Comparison of ENCODE assay signal across 8 cellular contexts in genomic region chr16:14629919-14630619, GRCh38. TPM values are rescaled to one million over a fixed set of nuclear protein-coding genes. Genes with fewer than 3 reads are reported as not detected.
DNase-seq lines count a peak whose midpoint lies in the region; ATAC-seq, FAIRE-seq and TF ChIP-seq lines count a peak whose summit lies in the region.

A gene with protein sequence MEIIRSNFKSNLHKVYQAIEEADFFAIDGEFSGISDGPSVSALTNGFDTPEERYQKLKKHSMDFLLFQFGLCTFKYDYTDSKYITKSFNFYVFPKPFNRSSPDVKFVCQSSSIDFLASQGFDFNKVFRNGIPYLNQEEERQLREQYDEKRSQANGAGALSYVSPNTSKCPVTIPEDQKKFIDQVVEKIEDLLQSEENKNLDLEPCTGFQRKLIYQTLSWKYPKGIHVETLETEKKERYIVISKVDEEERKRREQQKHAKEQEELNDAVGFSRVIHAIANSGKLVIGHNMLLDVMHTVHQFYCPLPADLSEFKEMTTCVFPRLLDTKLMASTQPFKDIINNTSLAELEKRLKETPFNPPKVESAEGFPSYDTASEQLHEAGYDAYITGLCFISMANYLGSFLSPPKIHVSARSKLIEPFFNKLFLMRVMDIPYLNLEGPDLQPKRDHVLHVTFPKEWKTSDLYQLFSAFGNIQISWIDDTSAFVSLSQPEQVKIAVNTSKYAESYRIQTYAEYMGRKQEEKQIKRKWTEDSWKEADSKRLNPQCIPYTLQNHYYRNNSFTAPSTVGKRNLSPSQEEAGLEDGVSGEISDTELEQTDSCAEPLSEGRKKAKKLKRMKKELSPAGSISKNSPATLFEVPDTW (minus strand): TSS chr16:14630260. CDS start chr16:14630125, 135 bp downstream.

- DNase-seq in CD8-positive, alpha-beta T cell, result peak; percentile 93 to 99 (median 98)
- peak; percentile 98 for DNase-seq in GM20000 (ENCODE audit: low spot score)
- peak; percentile 96 for DNase-seq in HTR-8/SVneo (ENCODE audit: insufficient read length, low spot score)
- peak; percentile 99 for DNase-seq in NOMO-1 treated with DMSO at 0.1 percent for 48 hours (lab: John Stamatoyannopoulos, UW; ENCODE audit: unreplicated experiment)
- DNase-seq in activated CD8-positive, alpha-beta memory T cell treated with anti-CD3 and anti-CD28 coated beads for 4 hours (ENCODE audit: low read depth in 2 of 2), result peak; percentile 95
- peak; percentile 93 to 97 (median 96) for DNase-seq in effector memory CD4-positive, alpha-beta T cell
- peak; percentile 96 for DNase-seq in medulla oblongata (ENCODE audit: extremely low spot score)
- DNase-seq in stimulated activated CD4-positive, alpha-beta T cell treated with anti-CD3 and anti-CD28 coated beads, TNF-alpha, amount 100 ng/mL, for 48 hours (ENCODE audit: low read depth in 3 of 3), result peak; percentile 95 to 99 (median 96)

- peaks cover 49% of the 10 kb centered on the region for H3K4me1 ChIP-seq in CD8-positive, alpha-beta T cell (ENCODE audit: insufficient read depth, low read length)
- peaks cover 34% of the 10 kb centered on the region for H3K4me1 ChIP-seq in effector memory CD4-positive, alpha-beta T cell (ENCODE audit: control insufficient read depth, insufficient read depth, low read length, poor library complexity, severe bottlenecking)

- peak; percentile 67 for ATAC-seq in CD8-positive, alpha-beta T cell

- intact Hi-C loops in CD8-positive, alpha-beta T cell (cut with DNase I, micrococcal nuclease), result loop anchor here (1.0 to 10.0 kb wide), 9 partner anchors 328 to 1257 kb away; partner anchors contain the start of genes CEP20 (in 2 of the 2), ERCC4 (in 1 of the 2), MRTFB (in 1 of the 2) and NTAN1 (in 1 of the 2)

- CTCF ChIA-PET in CD8-positive, alpha-beta T cell (lab: Charles Lee), result no interaction called here

- peaks cover 39% of the 10 kb centered on the region for H3K36me3 Mint-ChIP-seq in CD8-positive, alpha-beta T cell

- H3K27me3 Mint-ChIP-seq in CD8-positive, alpha-beta T cell (ENCODE audit: low read depth), result no peaks in the 10 kb centered on the region

- POLR2A ChIA-PET in CD8-positive, alpha-beta T cell (lab: Charles Lee), result interaction anchor here (0.6 to 0.7 kb wide), 3 partner anchors 41 to 767 kb away, joined by 3 read pairs; partner anchors contain the start of gene ERCC4

- H3K4me1 Mint-ChIP-seq in CD8-positive, alpha-beta T cell (ENCODE audit: low read depth), result peaks cover 60% of the 10 kb centered on the region

- no peaks in the 10 kb centered on the region for H3K9me3 ChIP-seq in CD8-positive, alpha-beta T cell (ENCODE audit: low read length)
- H3K9me3 ChIP-seq in effector memory CD4-positive, alpha-beta T cell (ENCODE audit: control insufficient read depth, low read length), result no peaks in the 10 kb centered on the region

- FAIRE-seq in HTR-8/SVneo (lab: Jason Lieb, UNC), result peak; percentile 36

- peak within 1 kb of the TSS; percentile 99 for H3K27ac Mint-ChIP-seq in CD8-positive, alpha-beta T cell

- no peaks in the 10 kb centered on the region for H3K27me3 ChIP-seq in CD8-positive, alpha-beta T cell (ENCODE audit: insufficient read depth, low read length)
- H3K27me3 ChIP-seq in effector memory CD4-positive, alpha-beta T cell (replicated peaks; ENCODE audit: control insufficient read depth, insufficient read depth, low read length, poor library complexity, severe bottlenecking), result no peaks in the 10 kb centered on the region

- peak within 1 kb of the TSS; percentile 94 for H3K4me3 ChIP-seq in CD8-positive, alpha-beta T cell (ENCODE audit: low read depth, low read length)
- peak within 1 kb of the TSS; percentile 83 for H3K4me3 ChIP-seq in effector memory CD4-positive, alpha-beta T cell (ENCODE audit: insufficient read depth, low read depth, low read length, poor library complexity, severe bottlenecking)

- H3K36me3 ChIP-seq in CD8-positive, alpha-beta T cell (ENCODE audit: insufficient read depth, low read length), result peaks cover 19% of the 10 kb centered on the region
- peaks cover 31% of the 10 kb centered on the region for H3K36me3 ChIP-seq in effector memory CD4-positive, alpha-beta T cell (ENCODE audit: control insufficient read depth, insufficient read depth, low read length)

- TF ChIP-seq CTCF in CD8-positive, alpha-beta T cell (IDR thresholded peaks at IDR 0.05), result no peak
- no peak for TF ChIP-seq CTCF in GM20000 (IDR thresholded peaks at IDR 0.05; ENCODE audit: extremely low read depth, missing control alignments)

- H3K9me3 Mint-ChIP-seq in CD8-positive, alpha-beta T cell, result peaks cover 3% of the 10 kb centered on the region

- peak within 1 kb of the TSS; percentile 92 for H3K4me3 Mint-ChIP-seq in CD8-positive, alpha-beta T cell

- peak within 1 kb of the TSS; percentile 94 for H3K27ac ChIP-seq in CD8-positive, alpha-beta T cell (ENCODE audit: low read depth, low read length)
- peak within 1 kb of the TSS; percentile 84 for H3K27ac ChIP-seq in effector memory CD4-positive, alpha-beta T cell (ENCODE audit: insufficient read depth, low read length, poor library complexity, severe bottlenecking)

RNA-seq across cellular contexts. Expression of the gene that starts here (rescaled TPM):
- 10 to 100 TPM; 23.7 to 25.7 TPM for total RNA-seq in CD8-positive, alpha-beta T cell

Comparison
In these comparisons a context has a peak if more than half of its experiments do, and no peak if none do; other contexts are left out.
1. Peak in every context shown above with its lines: DNase-seq, ATAC-seq, H3K4me3 ChIP-seq and H3K27ac ChIP-seq.